In the genomic region with DNA sequence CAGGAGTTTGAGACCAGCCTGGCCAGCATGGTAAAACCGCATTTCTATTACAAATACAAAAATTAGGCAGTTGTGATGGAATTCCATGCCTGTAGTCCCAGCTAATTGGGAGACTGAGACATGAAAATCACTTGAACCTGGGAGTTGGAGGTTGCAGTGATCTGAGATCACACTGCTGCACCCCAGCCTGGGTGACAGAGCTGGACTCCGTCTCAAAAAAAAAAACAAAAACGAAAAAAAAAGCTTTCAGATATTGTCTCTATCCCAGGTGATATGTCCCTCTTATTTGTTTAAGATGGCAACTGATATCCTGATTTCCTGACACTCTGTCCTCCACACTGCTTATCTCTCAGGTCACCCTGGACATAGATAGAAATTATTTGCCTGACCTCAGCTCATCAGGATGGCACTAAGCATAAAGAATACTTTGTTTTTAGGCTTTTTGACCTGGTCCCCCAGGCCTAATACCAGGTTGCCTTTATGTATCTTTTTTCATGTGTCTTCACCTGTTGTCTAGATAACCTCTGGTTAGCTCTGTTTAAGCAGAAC, we compare ENCODE assay signal across 2 cellular contexts.
TF ChIP-seq lines count a peak whose summit lies in the region.

No MANE protein-coding gene starts in this region.

TF ChIP-seq in HepG2, 621 proteins besides CTCF, POLR2A, EP300 and RAD21 (continued from another document and continues in another):
- TF ChIP-seq, protein P1, sequence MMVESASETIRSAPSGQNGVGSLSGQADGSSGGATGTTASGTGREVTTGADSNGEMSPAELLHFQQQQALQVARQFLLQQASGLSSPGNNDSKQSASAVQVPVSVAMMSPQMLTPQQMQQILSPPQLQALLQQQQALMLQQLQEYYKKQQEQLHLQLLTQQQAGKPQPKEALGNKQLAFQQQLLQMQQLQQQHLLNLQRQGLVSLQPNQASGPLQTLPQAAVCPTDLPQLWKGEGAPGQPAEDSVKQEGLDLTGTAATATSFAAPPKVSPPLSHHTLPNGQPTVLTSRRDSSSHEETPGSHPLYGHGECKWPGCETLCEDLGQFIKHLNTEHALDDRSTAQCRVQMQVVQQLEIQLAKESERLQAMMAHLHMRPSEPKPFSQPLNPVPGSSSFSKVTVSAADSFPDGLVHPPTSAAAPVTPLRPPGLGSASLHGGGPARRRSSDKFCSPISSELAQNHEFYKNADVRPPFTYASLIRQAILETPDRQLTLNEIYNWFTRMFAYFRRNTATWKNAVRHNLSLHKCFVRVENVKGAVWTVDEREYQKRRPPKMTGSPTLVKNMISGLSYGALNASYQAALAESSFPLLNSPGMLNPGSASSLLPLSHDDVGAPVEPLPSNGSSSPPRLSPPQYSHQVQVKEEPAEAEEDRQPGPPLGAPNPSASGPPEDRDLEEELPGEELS (CRISPR knock-in tag; IDR thresholded peaks at IDR 0.05), result peak; percentile 62
- 0 out of 2 replicates have a peak, but pooled peaks have one; percentile 43 for TF ChIP-seq PHF21A (CRISPR knock-in tag; IDR thresholded peaks at IDR 0.05)
- TF ChIP-seq MED1 (CRISPR knock-in tag; IDR thresholded peaks at IDR 0.05), result 0 out of 2 replicates have a peak, but pooled peaks have one; percentile 30
- TF ChIP-seq THRA (CRISPR knock-in tag; IDR thresholded peaks at IDR 0.05; ENCODE audit: borderline replicate concordance), result peak; percentile 22; the same call in 1 of the 2 replicates
- peak; percentile 16; the same call in 1 of the 2 replicates for TF ChIP-seq SALL1 (CRISPR knock-in tag; IDR thresholded peaks at IDR 0.05)
- TF ChIP-seq SOX6 (IDR thresholded peaks at IDR 0.05), result no peak
- TF ChIP-seq SOX6 (CRISPR knock-in tag; IDR thresholded peaks at IDR 0.05), result peak; percentile 75
- TF ChIP-seq SOX5 (CRISPR knock-in tag; IDR thresholded peaks at IDR 0.05; ENCODE audit: borderline replicate concordance), result peak; percentile 21; the same call in 1 of the 2 replicates
- TF ChIP-seq ZNF609 (CRISPR knock-in tag; IDR thresholded peaks at IDR 0.05; ENCODE audit: borderline replicate concordance), result peak; percentile 40; the same call in 1 of the 2 replicates
- peak; percentile 66 for TF ChIP-seq BCL6 (CRISPR knock-in tag; IDR thresholded peaks at IDR 0.05)
- TF ChIP-seq PAXIP1 (CRISPR knock-in tag; conservative IDR thresholded peaks at IDR 0.05), result 0 out of 2 replicates have a peak, but pooled peaks have one; percentile 26

TF ChIP-seq in WTC11, 78 proteins besides CTCF, POLR2A, EP300 and RAD21 (continued from another document):
- TF ChIP-seq, protein P2, sequence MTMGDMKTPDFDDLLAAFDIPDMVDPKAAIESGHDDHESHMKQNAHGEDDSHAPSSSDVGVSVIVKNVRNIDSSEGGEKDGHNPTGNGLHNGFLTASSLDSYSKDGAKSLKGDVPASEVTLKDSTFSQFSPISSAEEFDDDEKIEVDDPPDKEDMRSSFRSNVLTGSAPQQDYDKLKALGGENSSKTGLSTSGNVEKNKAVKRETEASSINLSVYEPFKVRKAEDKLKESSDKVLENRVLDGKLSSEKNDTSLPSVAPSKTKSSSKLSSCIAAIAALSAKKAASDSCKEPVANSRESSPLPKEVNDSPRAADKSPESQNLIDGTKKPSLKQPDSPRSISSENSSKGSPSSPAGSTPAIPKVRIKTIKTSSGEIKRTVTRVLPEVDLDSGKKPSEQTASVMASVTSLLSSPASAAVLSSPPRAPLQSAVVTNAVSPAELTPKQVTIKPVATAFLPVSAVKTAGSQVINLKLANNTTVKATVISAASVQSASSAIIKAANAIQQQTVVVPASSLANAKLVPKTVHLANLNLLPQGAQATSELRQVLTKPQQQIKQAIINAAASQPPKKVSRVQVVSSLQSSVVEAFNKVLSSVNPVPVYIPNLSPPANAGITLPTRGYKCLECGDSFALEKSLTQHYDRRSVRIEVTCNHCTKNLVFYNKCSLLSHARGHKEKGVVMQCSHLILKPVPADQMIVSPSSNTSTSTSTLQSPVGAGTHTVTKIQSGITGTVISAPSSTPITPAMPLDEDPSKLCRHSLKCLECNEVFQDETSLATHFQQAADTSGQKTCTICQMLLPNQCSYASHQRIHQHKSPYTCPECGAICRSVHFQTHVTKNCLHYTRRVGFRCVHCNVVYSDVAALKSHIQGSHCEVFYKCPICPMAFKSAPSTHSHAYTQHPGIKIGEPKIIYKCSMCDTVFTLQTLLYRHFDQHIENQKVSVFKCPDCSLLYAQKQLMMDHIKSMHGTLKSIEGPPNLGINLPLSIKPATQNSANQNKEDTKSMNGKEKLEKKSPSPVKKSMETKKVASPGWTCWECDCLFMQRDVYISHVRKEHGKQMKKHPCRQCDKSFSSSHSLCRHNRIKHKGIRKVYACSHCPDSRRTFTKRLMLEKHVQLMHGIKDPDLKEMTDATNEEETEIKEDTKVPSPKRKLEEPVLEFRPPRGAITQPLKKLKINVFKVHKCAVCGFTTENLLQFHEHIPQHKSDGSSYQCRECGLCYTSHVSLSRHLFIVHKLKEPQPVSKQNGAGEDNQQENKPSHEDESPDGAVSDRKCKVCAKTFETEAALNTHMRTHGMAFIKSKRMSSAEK (CRISPR knock-in tag; IDR thresholded peaks at IDR 0.05; ENCODE audit: borderline replicate concordance), result no peak
- TF ChIP-seq ZNF671 (CRISPR knock-in tag; IDR thresholded peaks at IDR 0.05) (no peak), GRHL2 (CRISPR knock-in tag; IDR thresholded peaks at IDR 0.05; ENCODE audit: insufficient replicate concordance, severe bottlenecking) (no peak), NFYB (CRISPR knock-in tag; conservative IDR thresholded peaks at IDR 0.05; ENCODE audit: low read depth) (no peak), ZNF121 (CRISPR knock-in tag; IDR thresholded peaks at IDR 0.05) (no peak), FOXK1 (CRISPR knock-in tag; IDR thresholded peaks at IDR 0.05) (no peak), JAZF1 (CRISPR knock-in tag; IDR thresholded peaks at IDR 0.05) (no peak)
